ENCODE assay signal across 13 cellular contexts in the genomic region with DNA sequence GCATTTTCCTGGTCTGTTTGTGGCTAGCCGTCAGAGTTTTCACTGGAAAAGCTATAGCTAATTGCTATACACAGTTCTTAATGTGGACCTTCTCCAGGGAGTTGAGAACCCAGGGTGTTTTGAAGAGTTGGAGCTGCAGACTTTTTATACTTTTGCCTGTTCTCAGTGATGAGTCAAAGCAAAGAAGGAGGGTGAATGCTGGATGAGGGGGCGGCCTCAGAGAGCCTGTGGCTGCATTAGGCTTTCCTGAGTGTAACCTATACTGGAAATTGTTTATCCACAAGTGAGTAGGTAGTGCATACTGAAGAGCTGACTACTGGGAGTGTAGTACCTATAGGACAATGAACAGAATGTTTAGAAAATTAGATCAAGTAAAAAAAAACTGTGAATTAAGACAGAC.
A peak's percentile ranks its signal among the peaks of the same experiment; 100 is the strongest.
DNase-seq lines count a peak whose midpoint lies in the region; ATAC-seq, FAIRE-seq and TF ChIP-seq lines count a peak whose summit lies in the region.
"Had no signal": no experiment of that assay in that cellular context is flagged by ENCODE, and none has a peak within 500 bp of the region (broad histone marks: within the 10 kb centered on the region; RNA-seq: fewer than 3 reads in every experiment).

No MANE protein-coding gene starts in this region.

- no peaks in the 10 kb centered on the region for H3K27me3 Mint-ChIP-seq in chondrocyte (ENCODE audit: low read depth)

- peak overlapping the region in 1 of 2 donors; percentile 45 for H3K27ac Mint-ChIP-seq in activated naive CD4-positive, alpha-beta T cell treated with anti-CD3 and anti-CD28 coated beads, Interleukin-2, amount 50 U/mL, for 72 hours
- peak overlapping the region; percentile 19 for H3K27ac Mint-ChIP-seq in chondrocyte (ENCODE audit: unreplicated experiment)

- peak; percentile 36 to 78 for ATAC-seq in activated naive CD4-positive, alpha-beta T cell treated with anti-CD3 and anti-CD28 coated beads, Interleukin-2, amount 50 U/mL, for 72 hours
- no peak for ATAC-seq in HG03354 (IDR thresholded peaks at IDR 0.05; ENCODE audit: poor library complexity, severe bottlenecking, unreplicated experiment)

- no peaks in the 10 kb centered on the region for H3K9me3 Mint-ChIP-seq in activated naive CD4-positive, alpha-beta T cell treated with anti-CD3 and anti-CD28 coated beads, Interleukin-2, amount 50 U/mL, for 72 hours
- H3K9me3 Mint-ChIP-seq in chondrocyte (ENCODE audit: low read depth), result no peaks in the 10 kb centered on the region

- peak in 1 of 2 donors; percentile 23 for DNase-seq in activated naive CD4-positive, alpha-beta T cell treated with anti-CD3 and anti-CD28 coated beads, Interleukin-2, amount 50 U/mL, for 72 hours (ENCODE audit: low spot score in 2 of 2)
- no peak for DNase-seq in activated naive CD4-positive, alpha-beta T cell (lab: John Stamatoyannopoulos, UW)
- peak; percentile 10 for DNase-seq in RCC 7860 (ENCODE audit: low spot score)
- DNase-seq in chondrocyte (ENCODE audit: low spot score), result no peak
- peak; percentile 11 for DNase-seq in stimulated activated CD4-positive, alpha-beta T cell treated with anti-CD3 and anti-CD28 coated beads, Interleukin-4, amount 100 ng/mL, for 24 hours
- no peak for DNase-seq in HuH-7 (ENCODE audit: low spot score)
- no peak for DNase-seq in NCI-H128 (lab: John Stamatoyannopoulos, UW; ENCODE audit: unreplicated experiment)
- DNase-seq: AML-193, H7, NCI-H1694, NCI-H510A treated with DMSO at 0.1 percent for 48 hours had no signal

- H3K4me3 Mint-ChIP-seq in chondrocyte (ENCODE audit: unreplicated experiment), result no peak overlapping the region

- peak; percentile 31 for FAIRE-seq in RCC 7860 (lab: Jason Lieb, UNC)
- FAIRE-seq: endometrium had no signal

- H3K36me3 Mint-ChIP-seq in activated naive CD4-positive, alpha-beta T cell treated with anti-CD3 and anti-CD28 coated beads, Interleukin-2, amount 50 U/mL, for 72 hours, result no peaks in the 10 kb centered on the region
- peaks cover 6% of the 10 kb centered on the region for H3K36me3 Mint-ChIP-seq in chondrocyte (ENCODE audit: low read depth)

- peaks cover 23% of the 10 kb centered on the region for H3K4me1 Mint-ChIP-seq in chondrocyte (ENCODE audit: low read depth)

- TF ChIP-seq CTCF in chondrocyte (IDR thresholded peaks at IDR 0.05), result no peak

Comparison
In these comparisons a context has a peak if more than half of its experiments do, and no peak if none do; other contexts are left out.
1. DNase-seq: peak in RCC 7860 (single experiment) and stimulated activated CD4-positive, alpha-beta T cell treated with anti-CD3 and anti-CD28 coated beads, Interleukin-4, amount 100 ng/mL, for 24 hours (single experiment); none in activated naive CD4-positive, alpha-beta T cell (0 of 4), chondrocyte (single experiment), HuH-7 (single experiment) and NCI-H128 (single experiment).